Comparison of ENCODE assay signal across 8 cellular contexts in genomic region chr11:2990617-2991476, GRCh38. TPM values are rescaled to one million over a fixed set of nuclear protein-coding genes. Genes with fewer than 3 reads are reported as not detected.
DNase-seq lines count a peak whose midpoint lies in the region; TF ChIP-seq lines count a peak whose summit lies in the region.

No MANE protein-coding gene starts in this region.

- H3K27ac Mint-ChIP-seq in mesothelial cell of epicardium: peak overlapping the region; percentile 96

- TF ChIP-seq CTCF in choroid plexus epithelial cell (conservative IDR thresholded peaks at IDR 0.05; ENCODE audit: low read depth, low read length) (no peak), mesothelial cell of epicardium (IDR thresholded peaks at IDR 0.05; ENCODE audit: unreplicated experiment) (no peak)

- H3K4me1 Mint-ChIP-seq in mesothelial cell of epicardium: peaks cover 32% of the 10 kb centered on the region

- H3K27ac ChIP-seq in thymus (ENCODE audit: low read depth): peak overlapping the region; percentile 97

- H3K27me3 ChIP-seq in thymus (ENCODE audit: control insufficient read depth, insufficient read depth): no peaks in the 10 kb centered on the region

- H3K9me3 ChIP-seq in thymus (ENCODE audit: control insufficient read depth): no peaks in the 10 kb centered on the region

- no peaks in the 10 kb centered on the region for H3K27me3 Mint-ChIP-seq in mesothelial cell of epicardium (ENCODE audit: low read depth)

- DNase-seq in NCI-H510A treated with DMSO at 0.1 percent for 48 hours (lab: John Stamatoyannopoulos, UW) (peak; percentile 14), NCI-H510A (lab: John Stamatoyannopoulos, UW) (no peak), SW480 (ENCODE audit: low spot score) (peak; percentile 59), choroid plexus epithelial cell (ENCODE audit: low read depth) (no peak), mesothelial cell of epicardium (ENCODE audit: low spot score in 2 of 2, unreplicated experiment in 2 of 2) (no peak), NCI-H128 (lab: John Stamatoyannopoulos, UW; ENCODE audit: unreplicated experiment) (no peak), epidermal melanocyte (ENCODE audit: insufficient read length, low spot score) (no peak)

- no peaks in the 10 kb centered on the region for H3K36me3 Mint-ChIP-seq in mesothelial cell of epicardium

- WGBS in thymus: 2% methylated on average over 17 of the region's 17 CpGs

- peak overlapping the region; percentile 71 for H3K4me3 ChIP-seq in choroid plexus epithelial cell (ENCODE audit: low read depth, low read length)
- H3K4me3 ChIP-seq in thymus (ENCODE audit: low read length): peak overlapping the region; percentile 78

- H3K4me1 ChIP-seq in thymus (ENCODE audit: control insufficient read depth, insufficient read depth, low read length): peaks cover 10% of the 10 kb centered on the region

- no peaks in the 10 kb centered on the region for H3K9me3 Mint-ChIP-seq in mesothelial cell of epicardium

- no peaks in the 10 kb centered on the region for H3K36me3 ChIP-seq in thymus (ENCODE audit: control insufficient read depth, insufficient read depth)

- H3K4me3 Mint-ChIP-seq in mesothelial cell of epicardium: peak overlapping the region; percentile 91

RNA-seq across cellular contexts. Expression of gene NAP1L4, which starts 1.3 kb away (rescaled TPM):
- total RNA-seq in mesothelial cell of epicardium: 155 to 171 TPM (median 163 TPM) in 3 replicates
- polyA plus RNA-seq in thymus: 157 TPM

Comparison
In these comparisons a context has a peak if more than half of its experiments do, and no peak if none do; other contexts are left out.
1. DNase-seq: peak in NCI-H510A treated with DMSO at 0.1 percent for 48 hours (single experiment) and SW480 (single experiment); none in NCI-H510A (single experiment), choroid plexus epithelial cell (single experiment), mesothelial cell of epicardium (0 of 2), NCI-H128 (single experiment) and epidermal melanocyte (single experiment).